ENCODE assay signal across 8 cellular contexts in the genomic region with DNA sequence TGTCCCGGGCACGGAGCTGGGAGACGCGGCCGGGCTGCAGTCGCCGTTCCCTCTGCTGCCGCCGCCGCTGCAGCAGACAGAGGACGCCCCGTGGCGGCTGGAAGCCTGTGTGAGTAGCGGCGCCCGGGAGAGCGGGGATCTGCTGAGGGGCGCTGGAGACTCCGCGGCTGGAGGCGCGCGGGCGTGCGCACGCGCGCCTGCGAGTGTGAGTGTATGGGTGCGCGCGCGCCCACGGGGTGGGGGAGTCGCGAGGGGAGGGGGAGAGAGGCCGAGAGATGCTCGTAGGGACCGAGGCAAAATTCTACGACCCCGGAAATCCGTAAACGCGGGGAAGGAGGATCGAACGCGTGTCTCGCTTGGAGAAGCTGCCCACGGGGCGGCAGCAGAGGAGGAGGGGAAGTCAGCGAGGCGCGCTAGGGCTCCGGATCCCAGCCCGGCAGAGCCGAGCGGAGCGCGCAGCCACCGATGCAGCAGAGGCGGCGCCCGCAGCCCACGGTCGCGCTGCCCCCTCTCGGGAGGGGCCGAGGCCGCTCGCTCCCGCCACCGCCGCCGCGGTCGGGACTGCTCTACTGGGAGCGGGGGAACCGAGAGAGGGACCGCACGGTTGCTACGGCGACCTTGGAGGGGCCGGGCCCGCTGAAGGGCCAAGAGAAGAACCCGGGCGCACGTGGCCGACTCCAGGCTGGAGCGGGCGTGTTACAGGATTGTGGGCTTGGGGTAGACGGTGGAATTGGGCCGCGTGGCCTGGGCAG.
DNase-seq lines count a peak whose midpoint lies in the region; ATAC-seq and TF ChIP-seq lines count a peak whose summit lies in the region.

Gene ENOX1 (minus strand): TSS at position 207 of the 752 bp plus-strand sequence.

- TF ChIP-seq CTCF in cardiac fibroblast (IDR thresholded peaks at IDR 0.05; ENCODE audit: low read depth, low read length) = peak; percentile 33

- DNase-seq in NCI-H1417 (lab: John Stamatoyannopoulos, UW) (peak; percentile 81 to 86 (median 82)), NCI-H1417 treated with DMSO at 0.1 percent for 48 hours (lab: John Stamatoyannopoulos, UW) (no peak), HK-2 (ENCODE audit: unreplicated experiment) (peak; percentile 40), SK-N-MC (ENCODE audit: low read depth, low spot score) (no peak), cardiac fibroblast (ENCODE audit: low read depth in 2 of 2) (peak; percentile 81 to 86), iPS-NIHi7 (ENCODE audit: extremely low spot score) (peak; percentile 61), skeletal muscle cell (ENCODE audit: low read depth) (no peak)

- no peak within 1 kb of the TSS for H3K27ac ChIP-seq in SK-N-MC

- H3K4me3 ChIP-seq in SK-N-MC (peak within 1 kb of the TSS; percentile 79), cardiac fibroblast (replicated peaks in 1 of 2; ENCODE audit: low read depth in 2 of 2, low read length in 2 of 2) (peak within 1 kb of the TSS; percentile 67 to 70), skeletal muscle cell (ENCODE audit: low read depth, low read length) (peak within 1 kb of the TSS; percentile 67)

- H3K9ac ChIP-seq in SK-N-MC (ENCODE audit: insufficient read length) = no peak within 1 kb of the TSS

- ATAC-seq in GM21529 (IDR thresholded peaks at IDR 0.05; ENCODE audit: unreplicated experiment) = no peak

- no peaks in the 10 kb centered on the region for H3K9me3 ChIP-seq in SK-N-MC (ENCODE audit: low read depth, low read length)

- H3K36me3 ChIP-seq in SK-N-MC (ENCODE audit: insufficient read depth, low read length) = no peaks in the 10 kb centered on the region

Comparison
In these comparisons a context has a peak if more than half of its experiments do, and no peak if none do; other contexts are left out.
1. DNase-seq: peak in NCI-H1417 (3 of 3), HK-2 (single experiment), cardiac fibroblast (2 of 2) and iPS-NIHi7 (single experiment); none in NCI-H1417 treated with DMSO at 0.1 percent for 48 hours (single experiment), SK-N-MC (single experiment) and skeletal muscle cell (single experiment).
2. Peak in every context shown above with its lines, with median percentiles within 50 percentile points of each other: H3K4me3 ChIP-seq.